ENCODE assay signal across 24 cellular contexts in the genomic region with DNA sequence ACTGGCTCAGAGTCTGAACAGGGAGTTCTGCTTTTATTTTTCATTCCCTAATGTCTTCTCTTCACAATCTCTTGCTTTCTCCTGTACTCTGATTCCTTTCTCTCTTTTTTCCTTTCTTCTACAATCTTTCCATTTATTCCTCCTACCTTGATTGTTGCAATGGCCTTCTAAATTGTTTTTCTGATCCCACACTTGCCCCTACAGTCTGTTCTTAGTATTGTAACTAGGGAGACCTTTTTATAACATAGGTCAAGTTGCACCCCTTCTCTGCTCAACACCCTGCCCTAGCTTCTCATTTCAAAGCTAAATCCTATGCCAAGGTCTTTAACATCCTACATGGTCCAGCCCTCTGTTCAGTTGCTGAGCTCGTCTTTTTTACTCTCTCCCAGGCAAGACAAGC.
"Had no signal": no experiment of that assay in that cellular context is flagged by ENCODE, and none has a peak within 500 bp of the region (broad histone marks: within the 10 kb centered on the region; RNA-seq: fewer than 3 reads in every experiment).

No MANE protein-coding gene starts in this region.

- H3K27me3 Mint-ChIP-seq: activated B cell treated with CpG ODN at 0.5 μM for 24 hours; activated CD8-positive, alpha-beta memory T cell treated with anti-CD3 and anti-CD28 coated beads, Interleukin-2, amount 10 ng/mL, durations not matched to agents 7 days and 5 days; activated naive CD8-positive, alpha-beta T cell; central memory CD8-positive, alpha-beta T cell; dendritic cell treated with granulocyte-macrophage colony-stimulating factor and Interleukin-4, amounts not matched to agents 40 ng/mL and 50 ng/mL, for 4 days; naive thymus-derived CD8-positive, alpha-beta T cell had no signal

- H3K36me3 ChIP-seq: gastrocnemius medialis, spleen, thoracic aorta, upper lobe of left lung, vagina had no signal

- H3K4me1 ChIP-seq: gastrocnemius medialis, spleen, upper lobe of left lung, vagina had no signal

- H3K27ac Mint-ChIP-seq: activated B cell treated with CpG ODN at 0.5 μM for 24 hours; activated CD8-positive, alpha-beta memory T cell treated with anti-CD3 and anti-CD28 coated beads, Interleukin-2, amount 10 ng/mL, durations not matched to agents 7 days and 5 days; activated CD8-positive, alpha-beta T cell treated with anti-CD3 and anti-CD28 coated beads, Interleukin-2, amount 10 ng/mL, durations not matched to agents 7 days and 5 days; activated naive CD8-positive, alpha-beta T cell; activated T-cell treated with anti-CD3 and anti-CD28 coated beads, Interleukin-2, amount 50 U/mL, for 72 hours; dendritic cell treated with granulocyte-macrophage colony-stimulating factor and Interleukin-4, amounts not matched to agents 40 ng/mL and 50 ng/mL, for 4 days; naive thymus-derived CD8-positive, alpha-beta T cell had no signal

- H3K27ac ChIP-seq: gastrocnemius medialis, spleen, thoracic aorta, upper lobe of left lung, vagina had no signal

- H3K4me1 Mint-ChIP-seq: activated B cell treated with CpG ODN at 0.5 μM for 24 hours; activated CD8-positive, alpha-beta memory T cell treated with anti-CD3 and anti-CD28 coated beads, Interleukin-2, amount 10 ng/mL, durations not matched to agents 7 days and 5 days; central memory CD8-positive, alpha-beta T cell; naive thymus-derived CD8-positive, alpha-beta T cell had no signal

- H3K4me3 ChIP-seq: gastrocnemius medialis, spleen, thoracic aorta, upper lobe of left lung, vagina had no signal

- DNase-seq: activated B cell treated with CpG ODN at 0.5 μM for 24 hours; activated CD4-positive, alpha-beta T cell treated with anti-CD3 and anti-CD28 coated beads, Interleukin-2, amount 50 U/mL, for 1 hour; activated CD8-positive, alpha-beta memory T cell treated with anti-CD3 and anti-CD28 coated beads, Interleukin-2, amount 10 ng/mL, durations not matched to agents 7 days and 5 days; activated CD8-positive, alpha-beta T cell treated with anti-CD3 and anti-CD28 coated beads, Interleukin-2, amount 10 ng/mL, durations not matched to agents 7 days and 5 days; activated naive CD4-positive, alpha-beta T cell; activated T-cell treated with anti-CD3 and anti-CD28 coated beads, Interleukin-2, amount 50 U/mL, for 72 hours; anterior cingulate cortex; effector CD4-positive, alpha-beta T cell; gastrocnemius medialis; glutamatergic neuron; kidney; midbrain; naive thymus-derived CD8-positive, alpha-beta T cell; posterior cingulate gyrus; right cardiac atrium; spleen; stimulated activated naive CD8-positive, alpha-beta T cell treated with anti-CD3 and anti-CD28 coated beads, Interleukin-15, Interleukin-2, amounts not matched to agents 100 U/mL and 50 U/mL, for 24 hours; T-helper 2 cell; upper lobe of left lung had no signal

- ATAC-seq: activated CD8-positive, alpha-beta memory T cell treated with anti-CD3 and anti-CD28 coated beads, Interleukin-2, amount 10 ng/mL, durations not matched to agents 7 days and 5 days; activated CD8-positive, alpha-beta T cell treated with anti-CD3 and anti-CD28 coated beads, Interleukin-2, amount 10 ng/mL, durations not matched to agents 7 days and 5 days; activated T-cell treated with anti-CD3 and anti-CD28 coated beads, Interleukin-2, amount 50 U/mL, for 72 hours; gastrocnemius medialis; naive thymus-derived CD8-positive, alpha-beta T cell; right cardiac atrium; stimulated activated naive CD8-positive, alpha-beta T cell treated with anti-CD3 and anti-CD28 coated beads, Interleukin-15, Interleukin-2, amounts not matched to agents 100 U/mL and 50 U/mL, for 24 hours had no signal

- H3K4me3 Mint-ChIP-seq: activated B cell treated with CpG ODN at 0.5 μM for 24 hours; activated CD8-positive, alpha-beta memory T cell treated with anti-CD3 and anti-CD28 coated beads, Interleukin-2, amount 10 ng/mL, durations not matched to agents 7 days and 5 days; activated CD8-positive, alpha-beta T cell treated with anti-CD3 and anti-CD28 coated beads, Interleukin-2, amount 10 ng/mL, durations not matched to agents 7 days and 5 days; activated naive CD8-positive, alpha-beta T cell; activated T-cell treated with anti-CD3 and anti-CD28 coated beads, Interleukin-2, amount 50 U/mL, for 72 hours; central memory CD8-positive, alpha-beta T cell; dendritic cell treated with granulocyte-macrophage colony-stimulating factor and Interleukin-4, amounts not matched to agents 40 ng/mL and 50 ng/mL, for 4 days; naive thymus-derived CD8-positive, alpha-beta T cell had no signal

- H3K27me3 ChIP-seq: gastrocnemius medialis, spleen, upper lobe of left lung, vagina had no signal

- H3K36me3 Mint-ChIP-seq: activated CD8-positive, alpha-beta memory T cell treated with anti-CD3 and anti-CD28 coated beads, Interleukin-2, amount 10 ng/mL, durations not matched to agents 7 days and 5 days; activated naive CD8-positive, alpha-beta T cell; naive thymus-derived CD8-positive, alpha-beta T cell had no signal

- H3K9me3 Mint-ChIP-seq: dendritic cell treated with granulocyte-macrophage colony-stimulating factor and Interleukin-4, amounts not matched to agents 40 ng/mL and 50 ng/mL, for 4 days had no signal

- H3K9me3 ChIP-seq: gastrocnemius medialis, thoracic aorta, upper lobe of left lung, vagina had no signal
